In genomic region chr7:1669954-1670893, GRCh38 we compare ENCODE assay signal across 8 cellular contexts. TPM values are rescaled to one million over a fixed set of nuclear protein-coding genes. Genes with fewer than 3 reads are reported as not detected.
A peak's percentile ranks its signal among the peaks of the same experiment; 100 is the strongest.
DNase-seq lines count a peak whose midpoint lies in the region; ATAC-seq and TF ChIP-seq lines count a peak whose summit lies in the region.

ELFN1 (plus strand) TSS chr7:1670277; CDS start chr7:1744597, 74,320 bp downstream.

- no peaks in the 10 kb centered on the region for H3K79me1 ChIP-seq in trophoblast cell (ENCODE audit: low read length)

- H3K9ac ChIP-seq in trophoblast cell (ENCODE audit: low read length) = no peak within 1 kb of the TSS

- H2BK5ac ChIP-seq in trophoblast cell (ENCODE audit: low read depth, low read length, poor library complexity) = no peak within 1 kb of the TSS

- peak within 1 kb of the TSS; percentile 39 for H2AFZ ChIP-seq in trophoblast cell (ENCODE audit: insufficient read depth, low read length, poor library complexity)

- peak within 1 kb of the TSS; percentile 42 for H4K91ac ChIP-seq in trophoblast cell (ENCODE audit: low read depth, low read length)

- no peak within 1 kb of the TSS for H4K12ac ChIP-seq in trophoblast cell (ENCODE audit: low read depth, low read length)

- H3K27ac ChIP-seq in trophoblast cell (ENCODE audit: low read depth, low read length) = no peak within 1 kb of the TSS

- no peak within 1 kb of the TSS for H3K14ac ChIP-seq in trophoblast cell (ENCODE audit: low read length)

- no peaks in the 10 kb centered on the region for H3K79me2 ChIP-seq in trophoblast cell (ENCODE audit: control insufficient read depth, insufficient read depth, low read length, poor library complexity)

- H3K4me1 ChIP-seq in trophoblast cell (ENCODE audit: control insufficient read depth in 1 of 2, insufficient read depth in 2 of 2, low read length in 2 of 2) = peaks cover 4 to 6% of the 10 kb centered on the region in 2 experiments

- no peak within 1 kb of the TSS for H4K8ac ChIP-seq in trophoblast cell (ENCODE audit: low read depth, low read length)

- no CpG with 5 or more reads among the region's 110 CpGs for WGBS in trophoblast cell (ENCODE audit: extremely low coverage, insufficient coverage, insufficient read length)

- no peak within 1 kb of the TSS for H3K4ac ChIP-seq in trophoblast cell (ENCODE audit: low read depth, low read length)

- H3K4me3 ChIP-seq in fibroblast of the aortic adventitia (ENCODE audit: low read depth, low read length) (peak within 1 kb of the TSS; percentile 56), trophoblast cell (ENCODE audit: low read depth, low read length) (peak within 1 kb of the TSS; percentile 56)

- DNase-seq in EH (ENCODE audit: low read depth) = peak; percentile 49
- peak; percentile 90 for DNase-seq in NCI-H82 (lab: John Stamatoyannopoulos, UW)
- peak; percentile 40 for DNase-seq in fibroblast of the aortic adventitia (ENCODE audit: low read depth)
- no peak for DNase-seq in trophoblast cell
- DNase-seq in glomerular visceral epithelial cell (ENCODE audit: extremely low spot score) = no peak
- no peak for DNase-seq in NAMALWA (ENCODE audit: low spot score)

- peaks cover 3% of the 10 kb centered on the region for H3K9me3 ChIP-seq in trophoblast cell (ENCODE audit: insufficient read depth, low read depth, low read length)

- no peak within 1 kb of the TSS for H2AK5ac ChIP-seq in trophoblast cell (ENCODE audit: low read length)

- H3K27me3 ChIP-seq in trophoblast cell (ENCODE audit: insufficient read depth, low read length) = peaks cover 60% of the 10 kb centered on the region

- H3K4me2 ChIP-seq in trophoblast cell (ENCODE audit: low read length) = peak within 1 kb of the TSS; percentile 76

- H3K18ac ChIP-seq in trophoblast cell (ENCODE audit: low read length) = no peak within 1 kb of the TSS

- no peaks in the 10 kb centered on the region for H3K36me3 ChIP-seq in trophoblast cell (ENCODE audit: control insufficient read depth in 1 of 2, insufficient read depth in 2 of 2, low read length in 2 of 2)

- H2BK12ac ChIP-seq in trophoblast cell (ENCODE audit: low read length) = no peak within 1 kb of the TSS

- no peak within 1 kb of the TSS for H3K23ac ChIP-seq in trophoblast cell (ENCODE audit: low read length)

- TF ChIP-seq CTCF in fibroblast of the aortic adventitia (IDR thresholded peaks at IDR 0.05; ENCODE audit: insufficient read depth, low read length) = no peak

- H2BK120ac ChIP-seq in trophoblast cell (ENCODE audit: insufficient read depth, low read length, poor library complexity) = no peak within 1 kb of the TSS

- ATAC-seq in HG03460 (IDR thresholded peaks at IDR 0.05; ENCODE audit: unreplicated experiment) (no peak), HG03521 (IDR thresholded peaks at IDR 0.05; ENCODE audit: unreplicated experiment) (no peak)

RNA-seq across cellular contexts. Expression of gene ELFN1, which starts in this region (rescaled TPM):
- total RNA-seq in fibroblast of the aortic adventitia (ENCODE audit: low replicate concordance) = 1.6 and 3.8 TPM in 2 replicates
- polyA plus RNA-seq in trophoblast cell (2013) = 0.68 and 0.78 TPM in 2 replicates

Comparison
In these comparisons a context has a peak if more than half of its experiments do, and no peak if none do; other contexts are left out.
1. DNase-seq: peak in EH (single experiment), NCI-H82 (single experiment) and fibroblast of the aortic adventitia (single experiment); none in trophoblast cell (0 of 2), glomerular visceral epithelial cell (single experiment) and NAMALWA (single experiment).